7 cellular contexts compared by ENCODE assay signal in the genomic region with DNA sequence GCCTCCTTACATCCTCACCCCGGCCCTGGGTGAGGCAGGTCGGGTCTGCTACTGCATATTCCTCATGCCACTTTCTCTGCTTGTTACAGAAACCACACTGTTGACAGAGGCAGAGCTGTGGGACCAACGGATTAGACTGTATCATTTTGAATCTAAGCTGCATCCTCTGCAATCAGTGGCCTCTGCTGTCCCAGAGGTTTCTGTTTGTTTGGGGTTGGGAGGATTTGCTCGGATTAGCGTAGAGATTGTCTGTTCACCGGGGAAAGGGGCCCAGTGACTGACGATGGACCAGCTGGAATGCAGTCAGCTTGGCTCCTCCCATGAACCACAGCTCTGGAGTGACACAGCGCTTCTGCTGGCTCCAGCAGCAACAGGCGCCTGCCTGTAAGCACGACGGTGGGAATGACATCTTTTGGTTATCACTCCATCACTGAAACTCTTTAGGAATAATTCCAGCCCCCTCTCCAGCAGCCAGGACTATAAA. TPM values are rescaled to one million over a fixed set of nuclear protein-coding genes. Genes with fewer than 3 reads are reported as not detected.
DNase-seq lines count a peak whose midpoint lies in the region; ATAC-seq and TF ChIP-seq lines count a peak whose summit lies in the region.

No MANE protein-coding gene starts in this region.

- no peak for TF ChIP-seq POLR2A in suprapubic skin (IDR thresholded peaks at IDR 0.05)

- H3K27me3 ChIP-seq in HUES6 (ENCODE audit: control insufficient read depth, insufficient read depth, low read length) (no peaks in the 10 kb centered on the region), suprapubic skin (no peaks in the 10 kb centered on the region)

- TF ChIP-seq EP300 in suprapubic skin (IDR thresholded peaks at IDR 0.05) = no peak

- H3K9ac ChIP-seq in HUES6 (ENCODE audit: low read length) = peak overlapping the region; percentile 34

- DNase-seq in anterior cingulate cortex (lab: John Stamatoyannopoulos, UW) (peak in 53 of 58 donors; percentile 2 to 68 (median 45)), inferior parietal cortex (ENCODE audit: extremely low spot score) (peak; percentile 47), suprapubic skin (ENCODE audit: low spot score in 2 of 2) (peak; percentile 83), NOMO-1 treated with DMSO at 0.1 percent for 48 hours (lab: John Stamatoyannopoulos, UW; ENCODE audit: unreplicated experiment) (no peak)

- no peak overlapping the region for H3K4me3 ChIP-seq in HUES6 (ENCODE audit: low read depth, low read length)
- H3K4me3 ChIP-seq in suprapubic skin = no peak overlapping the region

- H3K9me3 ChIP-seq in HUES6 (ENCODE audit: control insufficient read depth, insufficient read depth, low read depth, low read length) (no peaks in the 10 kb centered on the region), suprapubic skin (no peaks in the 10 kb centered on the region)

- peaks cover 10% of the 10 kb centered on the region for H3K4me1 ChIP-seq in HUES6 (ENCODE audit: control insufficient read depth, insufficient read depth, low read length)
- H3K4me1 ChIP-seq in suprapubic skin = peaks cover 28% of the 10 kb centered on the region

- TF ChIP-seq CTCF in suprapubic skin (IDR thresholded peaks at IDR 0.05) = no peak

- H3K27ac ChIP-seq in HUES6 (ENCODE audit: low read depth, low read length) (no peak overlapping the region), suprapubic skin (peak overlapping the region; percentile 24)

- ATAC-seq in GM21619 (IDR thresholded peaks at IDR 0.05; ENCODE audit: unreplicated experiment) (no peak), HG03280 (IDR thresholded peaks at IDR 0.05; ENCODE audit: unreplicated experiment) (no peak)

- H3K36me3 ChIP-seq in HUES6 (ENCODE audit: control insufficient read depth, insufficient read depth, low read length) = no peaks in the 10 kb centered on the region
- H3K36me3 ChIP-seq in suprapubic skin = no peaks in the 10 kb centered on the region

- 3% methylated on average over 7 of the region's 11 CpGs for WGBS in suprapubic skin

RNA-seq across cellular contexts. Expression of a gene that starts 37.3 kb away (rescaled TPM):
- under 1 TPM in 3 of 4 donors, not detected in 1; 0.36 to 0.64 (median 0.47) TPM for total RNA-seq in suprapubic skin
